ENCODE assay signal across 1 cellular context in genomic region chr19:52191951-52192350, GRCh38.
TF ChIP-seq lines count a peak whose summit lies in the region.

No MANE protein-coding gene starts in this region.

TF ChIP-seq in K562, 482 proteins besides CTCF, POLR2A, EP300 and RAD21:
- TF ChIP-seq ZFP36 (IDR thresholded peaks at IDR 0.05; ENCODE audit: low read depth, low read length, partially characterized antibody) (no peak), ZNF23 (CRISPR knock-in tag; IDR thresholded peaks at IDR 0.05) (no peak)
